Comparison of ENCODE assay signal across 33 cellular contexts in the genomic region with DNA sequence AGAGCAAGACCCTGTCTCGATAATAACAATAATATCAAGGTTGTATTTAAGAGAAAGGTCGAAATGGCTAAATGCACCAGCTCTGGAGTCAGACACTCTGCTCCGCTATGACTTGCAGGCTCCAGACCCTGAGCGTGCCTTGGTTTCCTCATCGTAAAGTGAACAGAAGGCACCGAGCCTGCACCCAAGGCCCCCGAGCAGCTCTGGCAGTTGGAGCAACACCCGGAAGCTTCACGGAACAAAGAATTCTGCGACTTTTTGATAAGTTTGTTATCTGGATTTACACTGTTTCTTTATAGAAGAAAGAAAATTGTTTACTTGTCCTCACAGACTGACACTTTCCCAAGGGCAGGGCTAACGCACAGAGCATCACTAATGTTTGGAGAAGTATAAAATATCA. TPM values are rescaled to one million over a fixed set of nuclear protein-coding genes. Genes with fewer than 3 reads are reported as not detected.
"Had no signal": no experiment of that assay in that cellular context is flagged by ENCODE, and none has a peak within 500 bp of the region (broad histone marks: within the 10 kb centered on the region; RNA-seq: fewer than 3 reads in every experiment).

No MANE protein-coding gene starts in this region.

- H3K36me3 ChIP-seq: ascending aorta, MG63 had no signal

- H3K27ac ChIP-seq: ascending aorta, SK-N-MC had no signal

- ATAC-seq: activated naive CD4-positive, alpha-beta T cell treated with anti-CD3 and anti-CD28 coated beads, Interleukin-2, amount 50 U/mL, for 72 hours; activated naive CD8-positive, alpha-beta T cell treated with anti-CD3 and anti-CD28 coated beads, Interleukin-2, amount 50 U/mL, for 24 hours; activated T-cell treated with anti-CD3 and anti-CD28 coated beads, Interleukin-2, amount 50 U/mL, for 4 hours; body of pancreas; PC-3; T-cell had no signal

- FAIRE-seq: bronchial epithelial cell had no signal

- H3K4me3 ChIP-seq: ascending aorta, body of pancreas, MG63, SK-N-MC had no signal

- H3K27me3 ChIP-seq: body of pancreas had no signal

- H3K9me3 ChIP-seq: ascending aorta, body of pancreas, MG63 had no signal

- DNase-seq: activated B cell treated with CpG ODN at 0.5 μM for 24 hours; activated CD4-positive, alpha-beta memory T cell treated with anti-CD3 and anti-CD28 coated beads for 36 hours; activated CD4-positive, alpha-beta T cell treated with anti-CD3 and anti-CD28 coated beads for 1 hour; activated CD4-positive, alpha-beta T cell treated with anti-CD3 and anti-CD28 coated beads, Interleukin-2, amount 10 ng/mL, durations not matched to agents 7 days and 5 days; activated CD8-positive, alpha-beta memory T cell treated with anti-CD3 and anti-CD28 coated beads for 24 hours; activated effector memory CD4-positive, alpha-beta T cell treated with anti-CD3 and anti-CD28 coated beads, Interleukin-2, amount 50 U/mL, for 16 hours; activated naive CD4-positive, alpha-beta T cell treated with Interleukin-2 at 50 U/mL for 16 hours; activated naive CD8-positive, alpha-beta T cell treated with anti-CD3 and anti-CD28 coated beads, Interleukin-2, amount 50 U/mL, for 24 hours; activated T-cell treated with anti-CD3 and anti-CD28 coated beads, Interleukin-2, amount 50 U/mL, for 4 hours; amniotic stem cell; body of pancreas; central memory CD4-positive, alpha-beta T cell; MG63; MV-4-11; NCI-H1092 treated with DMSO at 0.1 percent for 48 hours; NCI-H1417 treated with DMSO at 0.1 percent for 48 hours; NCI-H1694; NCI-H2029; NCI-H2107; NCI-H2171 treated with DMSO at 0.1 percent for 48 hours; NCI-H226; NCI-H510A; NCI-H526 treated with DMSO at 0.1 percent for 48 hours; NK-92 treated with Interleukin-12 subunit alpha and Interleukin-12 subunit beta, amount 100 ng/mL, for 24 hours; PC-3; T-cell; T-helper 2 cell; T1000 had no signal

RNA-seq across cellular contexts. Expression of a gene that starts 4.4 kb away (rescaled TPM):
- total RNA-seq: activated B cell treated with CpG ODN at 0.5 μM for 24 hours, RPMI7951 had no signal
